In the genomic region with DNA sequence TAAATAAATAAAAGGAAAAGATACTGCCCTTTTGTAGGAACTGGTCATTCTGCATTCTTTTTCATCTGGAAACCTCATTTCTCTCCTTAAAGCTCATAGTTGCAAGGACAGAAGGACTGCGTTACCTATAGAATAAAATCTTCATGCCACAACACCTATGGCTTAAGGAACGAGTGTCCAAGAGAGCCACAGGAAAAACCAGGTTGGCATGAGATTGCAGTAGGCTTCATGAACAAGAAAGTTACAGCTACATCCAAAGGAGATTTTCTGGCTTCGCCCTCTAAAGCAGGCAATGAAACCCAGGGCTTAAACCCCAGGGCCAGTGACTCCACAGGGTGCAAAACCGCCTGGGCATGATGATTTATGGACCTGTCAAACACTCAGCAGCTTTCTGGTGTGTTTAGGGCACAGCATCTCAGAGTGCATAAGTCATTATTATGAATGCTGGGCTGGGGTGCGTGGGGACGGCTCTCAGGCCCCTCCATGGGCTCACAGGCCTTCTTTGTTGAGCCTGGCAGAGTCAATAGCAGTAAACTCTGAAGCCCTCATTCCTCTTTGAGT, we compare ENCODE assay signal across 21 cellular contexts. TPM values are rescaled to one million over a fixed set of nuclear protein-coding genes. Genes with fewer than 3 reads are reported as not detected.
"Had no signal": no experiment of that assay in that cellular context is flagged by ENCODE, and none has a peak within 500 bp of the region (broad histone marks: within the 10 kb centered on the region; RNA-seq: fewer than 3 reads in every experiment).

No MANE protein-coding gene starts in this region.

- H3K4me1 Mint-ChIP-seq: activated CD4-positive, alpha-beta T cell treated with anti-CD3 and anti-CD28 coated beads, Interleukin-2, amount 10 ng/mL, durations not matched to agents 24 days and 14 days; activated naive CD8-positive, alpha-beta T cell treated with anti-CD3 and anti-CD28 coated beads, Interleukin-2, amount 10 ng/mL, durations not matched to agents 7 days and 5 days; activated T-helper 17 cell treated with anti-CD3 and anti-CD28 coated beads, Interleukin-2, amount 50 U/mL, for 72 hours; stimulated activated naive CD8-positive, alpha-beta T cell treated with anti-CD3 and anti-CD28 coated beads, Interleukin-15, amount 100 ng/mL, for 72 hours had no signal

- H3K4me3 ChIP-seq: colonic mucosa, esophagus muscularis mucosa, heart right ventricle, left ventricle myocardium inferior, prostate gland, skin epidermis, upper lobe of left lung had no signal

- DNase-seq: activated CD4-positive, alpha-beta T cell treated with anti-CD3 and anti-CD28 coated beads, Interleukin-2, amount 10 ng/mL, durations not matched to agents 24 days and 14 days; activated CD8-positive, alpha-beta T cell treated with anti-CD3 and anti-CD28 coated beads for 36 hours; activated naive CD4-positive, alpha-beta T cell treated with Interleukin-2 at 50 U/mL for 16 hours; activated naive CD8-positive, alpha-beta T cell treated with anti-CD3 and anti-CD28 coated beads, Interleukin-2, amount 10 ng/mL, durations not matched to agents 7 days and 5 days; activated T-cell treated with anti-CD3 and anti-CD28 coated beads, Interleukin-2, amount 50 U/mL, for 1 hour; amygdala; brain microvascular endothelial cell; central memory CD4-positive, alpha-beta T cell; colonic mucosa; mammary epithelial cell; stimulated activated CD4-positive, alpha-beta T cell treated with anti-CD3 and anti-CD28 coated beads, Interleukin-2, amount 100 ng/mL, for 48 hours; stimulated activated naive CD8-positive, alpha-beta T cell treated with anti-CD3 and anti-CD28 coated beads, Interleukin-15, amount 100 ng/mL, for 72 hours; upper lobe of left lung had no signal

- H3K27ac ChIP-seq: brain microvascular endothelial cell, colonic mucosa, esophagus muscularis mucosa, left ventricle myocardium inferior, prostate gland, upper lobe of left lung had no signal

- H3K36me3 ChIP-seq: brain microvascular endothelial cell, colonic mucosa, esophagus muscularis mucosa, heart right ventricle, left ventricle myocardium inferior, prostate gland, upper lobe of left lung had no signal

- H3K4me1 ChIP-seq: colonic mucosa, left ventricle myocardium inferior, prostate gland, upper lobe of left lung had no signal

- H3K9me3 Mint-ChIP-seq: activated CD4-positive, alpha-beta T cell treated with anti-CD3 and anti-CD28 coated beads, Interleukin-2, amount 10 ng/mL, durations not matched to agents 24 days and 14 days; activated CD8-positive, alpha-beta T cell treated with anti-CD3 and anti-CD28 coated beads for 36 hours; activated naive CD8-positive, alpha-beta T cell treated with anti-CD3 and anti-CD28 coated beads, Interleukin-2, amount 10 ng/mL, durations not matched to agents 7 days and 5 days; activated T-helper 17 cell treated with anti-CD3 and anti-CD28 coated beads, Interleukin-2, amount 50 U/mL, for 72 hours; neural crest cell; stimulated activated naive CD8-positive, alpha-beta T cell treated with anti-CD3 and anti-CD28 coated beads, Interleukin-15, amount 100 ng/mL, for 72 hours; T-helper 2 cell treated with Interferon-gamma antibody and Interleukin-4, amounts not matched to agents 5 μg/mL and 100 μg/mL, for 36 hours had no signal

- H3K9me3 ChIP-seq: colonic mucosa, esophagus muscularis mucosa, heart right ventricle, left ventricle myocardium inferior, prostate gland, upper lobe of left lung had no signal

- H3K27me3 Mint-ChIP-seq: activated CD4-positive, alpha-beta T cell treated with anti-CD3 and anti-CD28 coated beads, Interleukin-2, amount 10 ng/mL, durations not matched to agents 24 days and 14 days; activated CD8-positive, alpha-beta T cell treated with anti-CD3 and anti-CD28 coated beads for 36 hours; stimulated activated naive CD8-positive, alpha-beta T cell treated with anti-CD3 and anti-CD28 coated beads, Interleukin-15, amount 100 ng/mL, for 72 hours had no signal

- H3K27ac Mint-ChIP-seq: activated CD4-positive, alpha-beta T cell treated with anti-CD3 and anti-CD28 coated beads, Interleukin-2, amount 10 ng/mL, durations not matched to agents 24 days and 14 days; activated CD8-positive, alpha-beta T cell treated with anti-CD3 and anti-CD28 coated beads for 36 hours; activated naive CD8-positive, alpha-beta T cell treated with anti-CD3 and anti-CD28 coated beads, Interleukin-2, amount 10 ng/mL, durations not matched to agents 7 days and 5 days; activated T-helper 17 cell treated with anti-CD3 and anti-CD28 coated beads, Interleukin-2, amount 50 U/mL, for 72 hours; stimulated activated naive CD8-positive, alpha-beta T cell treated with anti-CD3 and anti-CD28 coated beads, Interleukin-15, amount 100 ng/mL, for 72 hours; T-helper 2 cell treated with Interferon-gamma antibody and Interleukin-4, amounts not matched to agents 5 μg/mL and 100 μg/mL, for 36 hours had no signal

- H3K27me3 ChIP-seq: brain microvascular endothelial cell, colonic mucosa, esophagus muscularis mucosa, heart right ventricle, upper lobe of left lung had no signal

- H3K36me3 Mint-ChIP-seq: activated naive CD8-positive, alpha-beta T cell treated with anti-CD3 and anti-CD28 coated beads, Interleukin-2, amount 10 ng/mL, durations not matched to agents 7 days and 5 days had no signal

- H3K4me3 Mint-ChIP-seq: activated CD4-positive, alpha-beta T cell treated with anti-CD3 and anti-CD28 coated beads, Interleukin-2, amount 10 ng/mL, durations not matched to agents 24 days and 14 days; activated CD8-positive, alpha-beta T cell treated with anti-CD3 and anti-CD28 coated beads for 36 hours; activated naive CD8-positive, alpha-beta T cell treated with anti-CD3 and anti-CD28 coated beads, Interleukin-2, amount 10 ng/mL, durations not matched to agents 7 days and 5 days; activated T-helper 17 cell treated with anti-CD3 and anti-CD28 coated beads, Interleukin-2, amount 50 U/mL, for 72 hours; neural crest cell; stimulated activated naive CD8-positive, alpha-beta T cell treated with anti-CD3 and anti-CD28 coated beads, Interleukin-15, amount 100 ng/mL, for 72 hours; T-helper 2 cell treated with Interferon-gamma antibody and Interleukin-4, amounts not matched to agents 5 μg/mL and 100 μg/mL, for 36 hours had no signal

- ATAC-seq: activated CD8-positive, alpha-beta T cell treated with anti-CD3 and anti-CD28 coated beads for 36 hours; activated T-helper 17 cell treated with anti-CD3 and anti-CD28 coated beads, Interleukin-2, amount 50 U/mL, for 72 hours; stimulated activated naive CD8-positive, alpha-beta T cell treated with anti-CD3 and anti-CD28 coated beads, Interleukin-15, amount 100 ng/mL, for 72 hours had no signal

RNA-seq across cellular contexts. Expression of gene PIEZO2, which starts 30.7 kb away (rescaled TPM):
- total RNA-seq: activated CD4-positive, alpha-beta T cell treated with anti-CD3 and anti-CD28 coated beads, Interleukin-2, amount 10 ng/mL, durations not matched to agents 24 days and 14 days; activated CD8-positive, alpha-beta T cell treated with anti-CD3 and anti-CD28 coated beads for 36 hours; activated naive CD8-positive, alpha-beta T cell treated with anti-CD3 and anti-CD28 coated beads, Interleukin-2, amount 10 ng/mL, durations not matched to agents 7 days and 5 days; activated T-helper 17 cell treated with anti-CD3 and anti-CD28 coated beads, Interleukin-2, amount 50 U/mL, for 72 hours had no signal
